5 cellular contexts compared by ENCODE assay signal in genomic region chr4:9493589-9493988, GRCh38. TPM values are rescaled to one million over a fixed set of nuclear protein-coding genes. Genes with fewer than 3 reads are reported as not detected.
"Had no signal": no experiment of that assay in that cellular context is flagged by ENCODE, and none has a peak within 500 bp of the region (broad histone marks: within the 10 kb centered on the region; RNA-seq: fewer than 3 reads in every experiment).

No MANE protein-coding gene starts in this region.

RNA-seq across cellular contexts. Expression of gene DEFB131A, which starts 49.4 kb away (rescaled TPM):
- total RNA-seq: HepG2, HT-29, HT1080, IMR-90, K562 had no signal
